In genomic region chr9:136342191-136343120, GRCh38 we compare ENCODE assay signal across 8 cellular contexts. TPM values are rescaled to one million over a fixed set of nuclear protein-coding genes. Genes with fewer than 3 reads are reported as not detected.
A peak's percentile ranks its signal among the peaks of the same experiment; 100 is the strongest.
DNase-seq lines count a peak whose midpoint lies in the region; ATAC-seq and TF ChIP-seq lines count a peak whose summit lies in the region.

No MANE protein-coding gene starts in this region.

- H3K9ac ChIP-seq in DND-41 (ENCODE audit: low read depth, low read length) (no peak overlapping the region), neuronal stem cell (ENCODE audit: low read depth, low read length, poor library complexity) (peak overlapping the region; percentile 84), subcutaneous abdominal adipose tissue (ENCODE audit: low read length in 5 of 5) (peak overlapping the region in 3 of 5 donors; percentile 14 to 59 (median 20))

- H3K14ac ChIP-seq in neuronal stem cell (ENCODE audit: low read length), result peak overlapping the region; percentile 38

- no peaks in the 10 kb centered on the region; the same call in 1 of the 2 replicates for H4K20me1 ChIP-seq in DND-41 (ENCODE audit: insufficient read depth, low read length)

- H3K27me3 ChIP-seq in DND-41 (ENCODE audit: insufficient read depth, low read length, poor library complexity), result no peaks in the 10 kb centered on the region
- H3K27me3 ChIP-seq in neuronal stem cell (ENCODE audit: control insufficient read depth in 3 of 3, insufficient read depth in 3 of 3, low read depth in 1 of 3, low read length in 3 of 3), result no peaks in the 10 kb centered on the region
- peaks cover 0 to 3% (median 0%) of the 10 kb centered on the region in 5 donors for H3K27me3 ChIP-seq in subcutaneous abdominal adipose tissue (ENCODE audit: control insufficient read depth in 5 of 5, insufficient read depth in 4 of 5, low read length in 5 of 5)

- no peaks in the 10 kb centered on the region for H3K27me3 Mint-ChIP-seq in activated T-helper 17 cell treated with anti-CD3 and anti-CD28 coated beads, Interleukin-2, amount 50 U/mL, for 72 hours

- H3K27ac ChIP-seq in DND-41 (ENCODE audit: low read length) (no peak overlapping the region), neuronal stem cell (replicated peaks; ENCODE audit: low read length) (peak overlapping the region; percentile 68), subcutaneous abdominal adipose tissue (ENCODE audit: low read depth, low read length) (no peak overlapping the region)

- H3K27ac Mint-ChIP-seq in activated T-helper 17 cell treated with anti-CD3 and anti-CD28 coated beads, Interleukin-2, amount 50 U/mL, for 72 hours, result no peak overlapping the region

- H3K36me3 Mint-ChIP-seq in activated T-helper 17 cell treated with anti-CD3 and anti-CD28 coated beads, Interleukin-2, amount 50 U/mL, for 72 hours (ENCODE audit: low read depth), result no peaks in the 10 kb centered on the region

- ATAC-seq in DND-41 (ENCODE audit: insufficient read depth, low read depth), result no peak
- ATAC-seq in activated T-helper 17 cell treated with anti-CD3 and anti-CD28 coated beads, Interleukin-2, amount 50 U/mL, for 72 hours (replicated peaks), result peak; percentile 47
- no peak for ATAC-seq in GM21576 (IDR thresholded peaks at IDR 0.05; ENCODE audit: unreplicated experiment)

- peak overlapping the region; percentile 76 for H3K4ac ChIP-seq in neuronal stem cell (ENCODE audit: low read length)

- H2BK12ac ChIP-seq in neuronal stem cell (ENCODE audit: low read length), result peak overlapping the region; percentile 41

- no peaks in the 10 kb centered on the region for H3K36me3 ChIP-seq in DND-41 (ENCODE audit: insufficient read depth, low read length)
- H3K36me3 ChIP-seq in neuronal stem cell (replicated peaks in 1 of 2; ENCODE audit: control insufficient read depth in 2 of 2, insufficient read depth in 2 of 2, low read length in 2 of 2), result peaks cover 27 to 53% of the 10 kb centered on the region in 2 donors
- peaks cover 0 to 9% (median 2%) of the 10 kb centered on the region in 5 donors for H3K36me3 ChIP-seq in subcutaneous abdominal adipose tissue (ENCODE audit: control insufficient read depth in 5 of 5, insufficient read depth in 5 of 5, low read length in 5 of 5)

- H3K4me1 Mint-ChIP-seq in activated T-helper 17 cell treated with anti-CD3 and anti-CD28 coated beads, Interleukin-2, amount 50 U/mL, for 72 hours, result no peaks in the 10 kb centered on the region

- H3K4me3 ChIP-seq in DND-41 (ENCODE audit: low read depth in 1 of 2, low read length in 2 of 2), result no peak overlapping the region
- peak overlapping the region in 1 of 2 donors; percentile 71 for H3K4me3 ChIP-seq in neuronal stem cell (ENCODE audit: low read length in 2 of 2)
- peak overlapping the region in 3 of 5 donors; percentile 31 to 50 (median 42) for H3K4me3 ChIP-seq in subcutaneous abdominal adipose tissue (ENCODE audit: low read depth in 1 of 5, low read length in 5 of 5)

- no peak overlapping the region for H3K4me3 Mint-ChIP-seq in activated T-helper 17 cell treated with anti-CD3 and anti-CD28 coated beads, Interleukin-2, amount 50 U/mL, for 72 hours

- H3K79me2 ChIP-seq in DND-41 (ENCODE audit: insufficient read depth, low read length), result no peaks in the 10 kb centered on the region

- TF ChIP-seq CTCF in DND-41 (IDR thresholded peaks at IDR 0.05; ENCODE audit: borderline replicate concordance, extremely low read depth, low read length, poor library complexity, severe bottlenecking), result no peak

- no peak overlapping the region for H4K91ac ChIP-seq in neuronal stem cell (ENCODE audit: low read depth, low read length, poor library complexity)

- no peak overlapping the region for H2AFZ ChIP-seq in DND-41 (ENCODE audit: low read depth, low read length)
- no peak overlapping the region for H2AFZ ChIP-seq in neuronal stem cell (ENCODE audit: low read length)

- H2BK15ac ChIP-seq in neuronal stem cell (ENCODE audit: low read length), result peak overlapping the region; percentile 97

- peaks cover 17% of the 10 kb centered on the region for H3K79me1 ChIP-seq in neuronal stem cell (ENCODE audit: low read depth, low read length)

- DNase-seq in DND-41 (peak; percentile 30), NCI-H748 treated with DMSO at 0.1 percent for 48 hours (lab: John Stamatoyannopoulos, UW) (peak; percentile 52), foreskin melanocyte (peak; percentile 83), neuronal stem cell (ENCODE audit: low spot score) (peak; percentile 94), NCI-H345 (lab: John Stamatoyannopoulos, UW) (no peak)

- no peak overlapping the region for H4K8ac ChIP-seq in neuronal stem cell (ENCODE audit: low read depth, low read length)

- peak overlapping the region; percentile 100 for H2AK5ac ChIP-seq in neuronal stem cell (ENCODE audit: low read depth, low read length)

- H3K23ac ChIP-seq in neuronal stem cell (ENCODE audit: low read depth, low read length, poor library complexity), result peak overlapping the region; percentile 62

- H3K4me1 ChIP-seq in DND-41 (ENCODE audit: insufficient read depth, low read length) (no peaks in the 10 kb centered on the region), neuronal stem cell (ENCODE audit: control insufficient read depth in 2 of 2, insufficient read depth in 1 of 2, low read depth in 1 of 2, low read length in 2 of 2) (peaks cover 16 to 25% of the 10 kb centered on the region in 2 donors), subcutaneous abdominal adipose tissue (ENCODE audit: control insufficient read depth in 5 of 5, insufficient read depth in 5 of 5, low read length in 5 of 5) (peaks cover 0 to 37% (median 32%) of the 10 kb centered on the region in 5 donors)

- peak overlapping the region; percentile 94 for H2BK5ac ChIP-seq in neuronal stem cell (ENCODE audit: low read length)

- H3K9me3 ChIP-seq in DND-41 (ENCODE audit: insufficient read depth, low read length, severe bottlenecking) (no peaks in the 10 kb centered on the region), neuronal stem cell (replicated peaks in 1 of 2; ENCODE audit: control insufficient read depth in 2 of 2, insufficient read depth in 1 of 2, low read depth in 1 of 2, low read length in 2 of 2) (no peaks in the 10 kb centered on the region), subcutaneous abdominal adipose tissue (ENCODE audit: control insufficient read depth in 5 of 5, low read length in 5 of 5) (no peaks in the 10 kb centered on the region)

- WGBS in neuronal stem cell (ENCODE audit: extremely low coverage in 2 of 2, insufficient read length in 2 of 2, insufficient replicate concordance in 1 of 2), 2 donors, result no CpG with 5 or more reads among the region's 59 CpGs

- peak overlapping the region; percentile 99 for H3K18ac ChIP-seq in neuronal stem cell (ENCODE audit: low read length)

- H2BK120ac ChIP-seq in neuronal stem cell (ENCODE audit: low read depth, low read length), result peak overlapping the region; percentile 94

- H3K4me2 ChIP-seq in DND-41 (ENCODE audit: insufficient read depth, low read length) (no peak overlapping the region), neuronal stem cell (ENCODE audit: insufficient read depth, low read length, poor library complexity, severe bottlenecking) (peak overlapping the region; percentile 84)

- H3K9me3 Mint-ChIP-seq in activated T-helper 17 cell treated with anti-CD3 and anti-CD28 coated beads, Interleukin-2, amount 50 U/mL, for 72 hours, result no peaks in the 10 kb centered on the region

RNA-seq across cellular contexts. Expression of gene GPSM1, which starts 15.1 kb away (rescaled TPM):
- 10 to 100 TPM in 1 of 2 donors, 1 to 10 TPM in 1; 5.9 to 16.3 TPM for total RNA-seq in activated T-helper 17 cell treated with anti-CD3 and anti-CD28 coated beads, Interleukin-2, amount 50 U/mL, for 72 hours
- polyA plus RNA-seq in neuronal stem cell (2013, experiment 1 of 2), result 37.4 TPM
- 37.2 TPM for polyA plus RNA-seq in neuronal stem cell (2013, experiment 2 of 2)

RNA-seq across cellular contexts. Expression of gene DNLZ, which starts 21.1 kb away (rescaled TPM):
- total RNA-seq in activated T-helper 17 cell treated with anti-CD3 and anti-CD28 coated beads, Interleukin-2, amount 50 U/mL, for 72 hours, result 10 to 100 TPM; 10.3 to 24.0 TPM
- 6.7 TPM for polyA plus RNA-seq in neuronal stem cell (2013, experiment 1 of 2)
- polyA plus RNA-seq in neuronal stem cell (2013, experiment 2 of 2), result 6.9 TPM

RNA-seq across cellular contexts. Expression of gene CARD9, which starts 31.0 kb away (rescaled TPM):
- 1 to 10 TPM; 6.1 to 6.4 TPM for total RNA-seq in activated T-helper 17 cell treated with anti-CD3 and anti-CD28 coated beads, Interleukin-2, amount 50 U/mL, for 72 hours
- 0.14 TPM for polyA plus RNA-seq in neuronal stem cell (2013, experiment 1 of 2)
- 0.17 TPM for polyA plus RNA-seq in neuronal stem cell (2013, experiment 2 of 2)

RNA-seq across cellular contexts. Expression of gene CCDC187, which starts 38.6 kb away (rescaled TPM):
- under 1 TPM in 1 of 2 donors, not detected in 1; 0.02 TPM for total RNA-seq in activated T-helper 17 cell treated with anti-CD3 and anti-CD28 coated beads, Interleukin-2, amount 50 U/mL, for 72 hours
- polyA plus RNA-seq in neuronal stem cell (2013, experiment 1 of 2), result 0.08 TPM
- polyA plus RNA-seq in neuronal stem cell (2013, experiment 2 of 2), result 0.08 TPM

RNA-seq across cellular contexts. Expression of gene SNAPC4, which starts 57.5 kb away (rescaled TPM):
- total RNA-seq in activated T-helper 17 cell treated with anti-CD3 and anti-CD28 coated beads, Interleukin-2, amount 50 U/mL, for 72 hours, result 10 to 100 TPM; 16.3 to 21.9 TPM
- 7.2 TPM for polyA plus RNA-seq in neuronal stem cell (2013, experiment 1 of 2)
- polyA plus RNA-seq in neuronal stem cell (2013, experiment 2 of 2), result 7.1 TPM

Comparison
In these comparisons a context has a peak if more than half of its experiments do, and no peak if none do; other contexts are left out.
1. H3K4me3 ChIP-seq: peak in subcutaneous abdominal adipose tissue (3 of 5); none in DND-41 (0 of 2).